ENCODE assay signal across 14 cellular contexts in the genomic region with DNA sequence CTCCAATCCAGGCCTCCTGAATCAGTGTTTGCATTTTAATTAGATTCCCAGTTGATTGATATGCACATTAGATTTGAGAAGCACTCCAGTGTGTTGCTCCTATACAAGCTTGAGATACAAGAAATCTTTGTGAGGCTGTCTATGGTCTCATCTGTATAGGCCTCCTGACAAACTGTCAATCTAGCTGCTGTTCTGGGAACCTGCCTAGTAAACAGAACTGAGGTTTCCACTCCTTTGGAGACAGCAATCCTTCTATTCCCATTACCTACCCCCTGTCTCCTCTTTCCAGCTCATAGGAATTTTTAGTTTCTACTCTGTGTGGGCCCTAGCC.
A peak's percentile ranks its signal among the peaks of the same experiment; 100 is the strongest.
DNase-seq lines count a peak whose midpoint lies in the region; ATAC-seq and TF ChIP-seq lines count a peak whose summit lies in the region.
"Had no signal": no experiment of that assay in that cellular context is flagged by ENCODE, and none has a peak within 500 bp of the region (broad histone marks: within the 10 kb centered on the region; RNA-seq: fewer than 3 reads in every experiment).

No MANE protein-coding gene starts in this region.

- H3K79me2 ChIP-seq in SK-N-SH (ENCODE audit: insufficient read depth) (no peaks in the 10 kb centered on the region), mesendoderm (ENCODE audit: control insufficient read depth, insufficient read depth, low read length) (no peaks in the 10 kb centered on the region)

- no peaks in the 10 kb centered on the region for H4K20me1 ChIP-seq in SK-N-SH (ENCODE audit: insufficient read depth)

- TF ChIP-seq CTCF in SK-N-SH (IDR thresholded peaks at IDR 0.05) (no peak), GM20000 (IDR thresholded peaks at IDR 0.05; ENCODE audit: extremely low read depth, missing control alignments) (no peak), transverse colon (IDR thresholded peaks at IDR 0.05) (no peak)

- TF ChIP-seq EP300 in SK-N-SH (IDR thresholded peaks at IDR 0.05; ENCODE audit: borderline replicate concordance in 1 of 2, low read depth in 1 of 2, low read length in 1 of 2): no peak
- no peak for TF ChIP-seq EP300 in transverse colon (IDR thresholded peaks at IDR 0.05; ENCODE audit: low read depth)

- no peak overlapping the region for H4K8ac ChIP-seq in mesendoderm (ENCODE audit: low read depth, low read length)

- intact Hi-C loops in transverse colon (cut with DNase I; ENCODE audit: low total_unique reads): no loop called here

- no peak overlapping the region for H3K27ac ChIP-seq in SK-N-SH (ENCODE audit: low read depth in 2 of 2, low read length in 1 of 2)
- H3K27ac ChIP-seq in mesendoderm (ENCODE audit: low read depth, low read length): no peak overlapping the region
- no peak overlapping the region for H3K27ac ChIP-seq in transverse colon
- H3K27ac ChIP-seq: heart right ventricle, SJSA1 had no signal

- TF ChIP-seq RAD21 in SK-N-SH (IDR thresholded peaks at IDR 0.05; ENCODE audit: low read length): no peak

- H3K27me3 ChIP-seq in SK-N-SH (ENCODE audit: insufficient read depth) (no peaks in the 10 kb centered on the region), mesendoderm (ENCODE audit: insufficient read depth, low read length, poor library complexity) (no peaks in the 10 kb centered on the region), transverse colon (no peaks in the 10 kb centered on the region)
- H3K27me3 ChIP-seq: heart right ventricle, SJSA1 had no signal

- H2BK5ac ChIP-seq in mesendoderm (ENCODE audit: low read length): no peak overlapping the region

- H3K9me3 ChIP-seq in SK-N-SH (no peaks in the 10 kb centered on the region), transverse colon (no peaks in the 10 kb centered on the region)
- H3K9me3 ChIP-seq: heart right ventricle, SJSA1 had no signal

- peak overlapping the region; percentile 15 for H2BK15ac ChIP-seq in mesendoderm (replicated peaks; ENCODE audit: low read depth)

- H3K56ac ChIP-seq in mesendoderm (ENCODE audit: low read length): no peak overlapping the region

- H2AFZ ChIP-seq in SK-N-SH (ENCODE audit: low read depth): 0 out of 2 replicates have a peak overlapping the region, but pooled peaks have one; percentile 12

- no peaks in the 10 kb centered on the region for H3K36me3 ChIP-seq in SK-N-SH (replicated peaks in 1 of 2; ENCODE audit: control insufficient read depth in 1 of 2, insufficient read depth in 2 of 2, low read length in 1 of 2)
- no peaks in the 10 kb centered on the region for H3K36me3 ChIP-seq in mesendoderm (ENCODE audit: control insufficient read depth, insufficient read depth, low read length)
- no peaks in the 10 kb centered on the region for H3K36me3 ChIP-seq in transverse colon
- H3K36me3 ChIP-seq: heart right ventricle, SJSA1 had no signal

- in situ Hi-C loops in transverse colon (cut with MboI; ENCODE audit: low pct_ligation_motif_present in 1 of 4, low pct_unique_long_range_greater_than_20kb in 1 of 4, low sequenced_read_pairs in 3 of 4): no loop called here

- no peak overlapping the region for H2AK5ac ChIP-seq in mesendoderm (ENCODE audit: low read length)

- no peak overlapping the region for H3K9ac ChIP-seq in SK-N-SH
- H3K9ac ChIP-seq in mesendoderm (ENCODE audit: low read length): no peak overlapping the region

- no peak for ATAC-seq in SK-N-SH treated with all-trans-retinoic acid at 6 μM for 48 hours
- peak; percentile 9 for ATAC-seq in GM21447 (IDR thresholded peaks at IDR 0.05; ENCODE audit: unreplicated experiment)
- ATAC-seq in HG02938 (IDR thresholded peaks at IDR 0.05; ENCODE audit: unreplicated experiment): peak; percentile 6
- ATAC-seq: heart right ventricle, left lobe of liver had no signal

- H2BK120ac ChIP-seq in mesendoderm (ENCODE audit: low read depth, low read length): no peak overlapping the region

- CTCF ChIA-PET in SK-N-SH (lab: Yijun Ruan, JAX): interaction anchor here (1.1 to 1.9 kb wide), 3 partner anchors 14 to 308 kb away, joined by 3 to 5 read pairs (median 3); no protein-coding TSS in a partner anchor

- H3F3A ChIP-seq in SK-N-SH (replicated peaks; ENCODE audit: insufficient read depth): no peaks in the 10 kb centered on the region

- no peak overlapping the region for H3K4me3 ChIP-seq in SK-N-SH (ENCODE audit: low read depth in 2 of 2, low read length in 1 of 2)
- no peak overlapping the region for H3K4me3 ChIP-seq in mesendoderm (ENCODE audit: low read length)
- no peak overlapping the region for H3K4me3 ChIP-seq in transverse colon
- H3K4me3 ChIP-seq: heart right ventricle, SJSA1 had no signal

- no peaks in the 10 kb centered on the region for H3K79me1 ChIP-seq in mesendoderm (ENCODE audit: low read length)

- no peak for TF ChIP-seq POLR2A in transverse colon (IDR thresholded peaks at IDR 0.05)

- no peak overlapping the region for H3K4ac ChIP-seq in mesendoderm (ENCODE audit: low read depth, low read length)

- no peak overlapping the region for H4K5ac ChIP-seq in mesendoderm (ENCODE audit: low read length)

- H3K4me2 ChIP-seq in SK-N-SH: no peak overlapping the region
- H3K4me2 ChIP-seq in mesendoderm (ENCODE audit: low read length): no peak overlapping the region

- H3K4me1 ChIP-seq in SK-N-SH (ENCODE audit: control insufficient read depth in 1 of 2, insufficient read depth in 2 of 2, low read depth in 1 of 2, low read length in 1 of 2): 0 out of 4 replicates have a peak, but pooled peaks cover 0 to 4% of the 10 kb centered on the region in 2 experiments
- no peaks in the 10 kb centered on the region for H3K4me1 ChIP-seq in mesendoderm (ENCODE audit: control insufficient read depth, low read depth, low read length)
- no peaks in the 10 kb centered on the region for H3K4me1 ChIP-seq in transverse colon

- DNase-seq in SK-N-SH (no peak), mesendoderm (no peak), GM20000 (ENCODE audit: low spot score) (no peak), islet precursor cell (no peak), transverse colon (no peak)
- DNase-seq: activated naive CD8-positive, alpha-beta T cell treated with anti-CD3 and anti-CD28 coated beads for 36 hours; CD8-positive, alpha-beta memory T cell; heart right ventricle; small intestine had no signal

- no peak overlapping the region for H3K18ac ChIP-seq in mesendoderm (ENCODE audit: low read length)

- H3K9me2 ChIP-seq in SK-N-SH: no peaks in the 10 kb centered on the region

- H3K23ac ChIP-seq in mesendoderm (ENCODE audit: low read length): no peak overlapping the region

- POLR2A ChIA-PET in SK-N-SH (lab: Yijun Ruan, JAX): no interaction called here

TF ChIP-seq in SK-N-SH, 30 proteins besides CTCF, POLR2A, EP300 and RAD21:
- no peak for TF ChIP-seq SIN3A (IDR thresholded peaks at IDR 0.05; ENCODE audit: borderline replicate concordance, low read depth, low read length)
- no peak for TF ChIP-seq GABPA (IDR thresholded peaks at IDR 0.05; ENCODE audit: low read depth)
- no peak for TF ChIP-seq GATA2 (CRISPR knock-in tag; IDR thresholded peaks at IDR 0.05)
- TF ChIP-seq, protein P1, sequence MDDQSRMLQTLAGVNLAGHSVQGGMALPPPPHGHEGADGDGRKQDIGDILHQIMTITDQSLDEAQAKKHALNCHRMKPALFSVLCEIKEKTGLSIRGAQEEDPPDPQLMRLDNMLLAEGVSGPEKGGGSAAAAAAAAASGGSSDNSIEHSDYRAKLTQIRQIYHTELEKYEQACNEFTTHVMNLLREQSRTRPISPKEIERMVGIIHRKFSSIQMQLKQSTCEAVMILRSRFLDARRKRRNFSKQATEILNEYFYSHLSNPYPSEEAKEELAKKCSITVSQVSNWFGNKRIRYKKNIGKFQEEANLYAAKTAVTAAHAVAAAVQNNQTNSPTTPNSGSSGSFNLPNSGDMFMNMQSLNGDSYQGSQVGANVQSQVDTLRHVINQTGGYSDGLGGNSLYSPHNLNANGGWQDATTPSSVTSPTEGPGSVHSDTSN (IDR thresholded peaks at IDR 0.05): no peak
- TF ChIP-seq JUND (IDR thresholded peaks at IDR 0.05): no peak
- no peak for TF ChIP-seq FOXM1 (IDR thresholded peaks at IDR 0.05; ENCODE audit: low read depth)
- TF ChIP-seq TEAD4 (IDR thresholded peaks at IDR 0.05; ENCODE audit: borderline replicate concordance, insufficient read depth): no peak
- no peak for TF ChIP-seq MEF2A (IDR thresholded peaks at IDR 0.05; ENCODE audit: borderline replicate concordance, low read depth)

TF ChIP-seq in SK-N-SH treated with all-trans-retinoic acid at 6 μM for 48 hours, 23 proteins besides CTCF, POLR2A, EP300 and RAD21 (continues in another document):
- no peak for TF ChIP-seq ARNTL (CRISPR knock-in tag; IDR thresholded peaks at IDR 0.05; ENCODE audit: borderline replicate concordance, low read depth)
- TF ChIP-seq, protein P2, sequence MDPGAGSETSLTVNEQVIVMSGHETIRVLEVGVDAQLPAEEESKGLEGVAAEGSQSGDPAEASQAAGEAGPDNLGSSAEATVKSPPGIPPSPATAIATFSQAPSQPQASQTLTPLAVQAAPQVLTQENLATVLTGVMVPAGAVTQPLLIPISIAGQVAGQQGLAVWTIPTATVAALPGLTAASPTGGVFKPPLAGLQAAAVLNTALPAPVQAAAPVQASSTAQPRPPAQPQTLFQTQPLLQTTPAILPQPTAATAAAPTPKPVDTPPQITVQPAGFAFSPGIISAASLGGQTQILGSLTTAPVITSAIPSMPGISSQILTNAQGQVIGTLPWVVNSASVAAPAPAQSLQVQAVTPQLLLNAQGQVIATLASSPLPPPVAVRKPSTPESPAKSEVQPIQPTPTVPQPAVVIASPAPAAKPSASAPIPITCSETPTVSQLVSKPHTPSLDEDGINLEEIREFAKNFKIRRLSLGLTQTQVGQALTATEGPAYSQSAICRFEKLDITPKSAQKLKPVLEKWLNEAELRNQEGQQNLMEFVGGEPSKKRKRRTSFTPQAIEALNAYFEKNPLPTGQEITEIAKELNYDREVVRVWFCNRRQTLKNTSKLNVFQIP (CRISPR knock-in tag; IDR thresholded peaks at IDR 0.05; ENCODE audit: borderline replicate concordance, low read depth): no peak
- TF ChIP-seq TCF4 (CRISPR knock-in tag; IDR thresholded peaks at IDR 0.05; ENCODE audit: borderline replicate concordance): no peak
- TF ChIP-seq ESRRG (CRISPR knock-in tag; IDR thresholded peaks at IDR 0.05): no peak
- TF ChIP-seq PPARA (CRISPR knock-in tag; IDR thresholded peaks at IDR 0.05; ENCODE audit: borderline replicate concordance): no peak
- no peak for TF ChIP-seq ZNF565 (CRISPR knock-in tag; conservative IDR thresholded peaks at IDR 0.05; ENCODE audit: low read depth)
- TF ChIP-seq GLIS3 (CRISPR knock-in tag; IDR thresholded peaks at IDR 0.05): no peak
- no peak for TF ChIP-seq OSR1 (CRISPR knock-in tag; IDR thresholded peaks at IDR 0.05)
- no peak for TF ChIP-seq SNAI2 (CRISPR knock-in tag; IDR thresholded peaks at IDR 0.05)
